Comparison of ENCODE assay signal across 1 cellular context in the genomic region with DNA sequence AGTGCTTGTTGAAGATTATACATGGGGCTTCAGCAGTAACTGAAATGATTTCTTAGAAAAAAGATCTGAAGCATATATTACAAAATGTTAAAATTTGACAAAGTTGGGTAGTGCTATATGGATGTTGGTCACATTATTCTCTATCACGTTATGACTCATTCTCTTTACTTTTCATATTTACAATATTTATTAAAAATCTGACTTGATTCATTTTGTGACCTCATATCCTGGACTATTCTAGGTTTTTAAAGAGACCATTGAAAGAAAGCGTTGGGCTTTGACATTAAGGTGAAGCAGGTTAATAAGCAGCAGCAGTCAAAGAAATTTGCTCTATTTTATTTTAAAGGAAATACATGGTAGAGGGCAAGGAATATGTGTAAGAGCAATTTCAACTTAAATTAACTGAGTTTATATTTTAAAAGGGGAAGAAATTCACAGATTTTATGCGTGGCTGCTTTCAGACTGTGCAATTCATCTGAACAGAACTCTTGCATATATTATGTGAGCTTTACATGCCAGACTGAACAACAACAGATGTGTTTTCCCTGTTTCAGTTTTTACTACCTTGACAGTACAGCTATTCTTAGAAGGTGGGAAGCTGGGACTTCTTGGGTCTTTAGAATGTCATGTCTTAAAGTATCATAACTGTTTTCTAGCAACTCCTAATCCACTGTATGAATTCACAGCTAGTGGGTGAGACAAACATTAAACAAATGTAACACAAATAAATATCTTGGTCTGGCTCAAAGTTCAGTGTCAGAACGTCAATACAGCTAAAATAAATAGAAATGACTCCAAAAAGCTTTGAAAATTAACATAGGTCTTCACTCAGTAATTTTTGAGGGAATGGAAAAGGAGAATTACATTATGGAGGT.
TF ChIP-seq lines count a peak whose summit lies in the region.

No MANE protein-coding gene starts in this region.

TF ChIP-seq in HepG2, 621 proteins besides CTCF, POLR2A, EP300 and RAD21 (continued from another document and continues in another):
- TF ChIP-seq, protein P1, sequence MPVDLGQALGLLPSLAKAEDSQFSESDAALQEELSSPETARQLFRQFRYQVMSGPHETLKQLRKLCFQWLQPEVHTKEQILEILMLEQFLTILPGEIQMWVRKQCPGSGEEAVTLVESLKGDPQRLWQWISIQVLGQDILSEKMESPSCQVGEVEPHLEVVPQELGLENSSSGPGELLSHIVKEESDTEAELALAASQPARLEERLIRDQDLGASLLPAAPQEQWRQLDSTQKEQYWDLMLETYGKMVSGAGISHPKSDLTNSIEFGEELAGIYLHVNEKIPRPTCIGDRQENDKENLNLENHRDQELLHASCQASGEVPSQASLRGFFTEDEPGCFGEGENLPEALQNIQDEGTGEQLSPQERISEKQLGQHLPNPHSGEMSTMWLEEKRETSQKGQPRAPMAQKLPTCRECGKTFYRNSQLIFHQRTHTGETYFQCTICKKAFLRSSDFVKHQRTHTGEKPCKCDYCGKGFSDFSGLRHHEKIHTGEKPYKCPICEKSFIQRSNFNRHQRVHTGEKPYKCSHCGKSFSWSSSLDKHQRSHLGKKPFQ (CRISPR knock-in tag; IDR thresholded peaks at IDR 0.05; ENCODE audit: insufficient replicate concordance): no peak
- TF ChIP-seq ZNF563 (CRISPR knock-in tag; IDR thresholded peaks at IDR 0.05): no peak
- no peak for TF ChIP-seq NFKBIZ (CRISPR knock-in tag; IDR thresholded peaks at IDR 0.05)
- no peak for TF ChIP-seq KLF11 (CRISPR knock-in tag; IDR thresholded peaks at IDR 0.05)
- TF ChIP-seq ELF3 (CRISPR knock-in tag; IDR thresholded peaks at IDR 0.05): no peak
- TF ChIP-seq MIER3 (CRISPR knock-in tag; IDR thresholded peaks at IDR 0.05; ENCODE audit: borderline replicate concordance): peak; percentile 43; the same call in 1 of the 2 replicates
- no peak for TF ChIP-seq KLF16 (CRISPR knock-in tag; IDR thresholded peaks at IDR 0.05)
- no peak for TF ChIP-seq ZNF749 (CRISPR knock-in tag; IDR thresholded peaks at IDR 0.05; ENCODE audit: borderline replicate concordance)
- TF ChIP-seq RBAK (CRISPR knock-in tag; IDR thresholded peaks at IDR 0.05): no peak
- no peak for TF ChIP-seq MEIS1 (CRISPR knock-in tag; IDR thresholded peaks at IDR 0.05; ENCODE audit: borderline replicate concordance)
- no peak for TF ChIP-seq ZNF282 (IDR thresholded peaks at IDR 0.05; ENCODE audit: partially characterized antibody)
- peak; percentile 48 for TF ChIP-seq SKI (IDR thresholded peaks at IDR 0.05; ENCODE audit: partially characterized antibody)
- TF ChIP-seq ZNF557 (CRISPR knock-in tag; IDR thresholded peaks at IDR 0.05): no peak
- no peak for TF ChIP-seq ZSCAN20 (CRISPR knock-in tag; IDR thresholded peaks at IDR 0.05; ENCODE audit: borderline replicate concordance)
- TF ChIP-seq, protein P2, sequence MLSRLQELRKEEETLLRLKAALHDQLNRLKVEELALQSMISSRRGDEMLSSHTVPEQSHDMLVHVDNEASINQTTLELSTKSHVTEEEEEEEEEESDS (CRISPR knock-in tag; IDR thresholded peaks at IDR 0.05; ENCODE audit: borderline replicate concordance): no peak
- TF ChIP-seq, protein P3, sequence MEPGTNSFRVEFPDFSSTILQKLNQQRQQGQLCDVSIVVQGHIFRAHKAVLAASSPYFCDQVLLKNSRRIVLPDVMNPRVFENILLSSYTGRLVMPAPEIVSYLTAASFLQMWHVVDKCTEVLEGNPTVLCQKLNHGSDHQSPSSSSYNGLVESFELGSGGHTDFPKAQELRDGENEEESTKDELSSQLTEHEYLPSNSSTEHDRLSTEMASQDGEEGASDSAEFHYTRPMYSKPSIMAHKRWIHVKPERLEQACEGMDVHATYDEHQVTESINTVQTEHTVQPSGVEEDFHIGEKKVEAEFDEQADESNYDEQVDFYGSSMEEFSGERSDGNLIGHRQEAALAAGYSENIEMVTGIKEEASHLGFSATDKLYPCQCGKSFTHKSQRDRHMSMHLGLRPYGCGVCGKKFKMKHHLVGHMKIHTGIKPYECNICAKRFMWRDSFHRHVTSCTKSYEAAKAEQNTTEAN (CRISPR knock-in tag; conservative IDR thresholded peaks at IDR 0.05): no peak
- TF ChIP-seq, protein P4, sequence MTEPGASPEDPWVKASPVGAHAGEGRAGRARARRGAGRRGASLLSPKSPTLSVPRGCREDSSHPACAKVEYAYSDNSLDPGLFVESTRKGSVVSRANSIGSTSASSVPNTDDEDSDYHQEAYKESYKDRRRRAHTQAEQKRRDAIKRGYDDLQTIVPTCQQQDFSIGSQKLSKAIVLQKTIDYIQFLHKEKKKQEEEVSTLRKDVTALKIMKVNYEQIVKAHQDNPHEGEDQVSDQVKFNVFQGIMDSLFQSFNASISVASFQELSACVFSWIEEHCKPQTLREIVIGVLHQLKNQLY (CRISPR knock-in tag; IDR thresholded peaks at IDR 0.05): no peak
- TF ChIP-seq NR2F6 (IDR thresholded peaks at IDR 0.05): peak; percentile 23; the same call in 1 of the 2 replicates
- no peak for TF ChIP-seq NR2F6 (CRISPR knock-in tag; IDR thresholded peaks at IDR 0.05)
- TF ChIP-seq, protein P5, sequence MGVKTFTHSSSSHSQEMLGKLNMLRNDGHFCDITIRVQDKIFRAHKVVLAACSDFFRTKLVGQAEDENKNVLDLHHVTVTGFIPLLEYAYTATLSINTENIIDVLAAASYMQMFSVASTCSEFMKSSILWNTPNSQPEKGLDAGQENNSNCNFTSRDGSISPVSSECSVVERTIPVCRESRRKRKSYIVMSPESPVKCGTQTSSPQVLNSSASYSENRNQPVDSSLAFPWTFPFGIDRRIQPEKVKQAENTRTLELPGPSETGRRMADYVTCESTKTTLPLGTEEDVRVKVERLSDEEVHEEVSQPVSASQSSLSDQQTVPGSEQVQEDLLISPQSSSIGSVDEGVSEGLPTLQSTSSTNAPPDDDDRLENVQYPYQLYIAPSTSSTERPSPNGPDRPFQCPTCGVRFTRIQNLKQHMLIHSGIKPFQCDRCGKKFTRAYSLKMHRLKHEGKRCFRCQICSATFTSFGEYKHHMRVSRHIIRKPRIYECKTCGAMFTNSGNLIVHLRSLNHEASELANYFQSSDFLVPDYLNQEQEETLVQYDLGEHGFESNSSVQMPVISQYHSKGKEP (CRISPR knock-in tag; IDR thresholded peaks at IDR 0.05): no peak
- no peak for TF ChIP-seq KDM2A (CRISPR knock-in tag; IDR thresholded peaks at IDR 0.05; ENCODE audit: borderline replicate concordance, low read depth)
- TF ChIP-seq HNF4G (IDR thresholded peaks at IDR 0.05; ENCODE audit: borderline replicate concordance, low read depth, low read length): no peak
- no peak for TF ChIP-seq HNF4G (CRISPR knock-in tag; IDR thresholded peaks at IDR 0.05; ENCODE audit: borderline replicate concordance, low read depth)
- TF ChIP-seq ZNF383 (CRISPR knock-in tag; IDR thresholded peaks at IDR 0.05; ENCODE audit: borderline replicate concordance): no peak
- no peak for TF ChIP-seq TOE1 (CRISPR knock-in tag; IDR thresholded peaks at IDR 0.05)
- TF ChIP-seq, protein P6, sequence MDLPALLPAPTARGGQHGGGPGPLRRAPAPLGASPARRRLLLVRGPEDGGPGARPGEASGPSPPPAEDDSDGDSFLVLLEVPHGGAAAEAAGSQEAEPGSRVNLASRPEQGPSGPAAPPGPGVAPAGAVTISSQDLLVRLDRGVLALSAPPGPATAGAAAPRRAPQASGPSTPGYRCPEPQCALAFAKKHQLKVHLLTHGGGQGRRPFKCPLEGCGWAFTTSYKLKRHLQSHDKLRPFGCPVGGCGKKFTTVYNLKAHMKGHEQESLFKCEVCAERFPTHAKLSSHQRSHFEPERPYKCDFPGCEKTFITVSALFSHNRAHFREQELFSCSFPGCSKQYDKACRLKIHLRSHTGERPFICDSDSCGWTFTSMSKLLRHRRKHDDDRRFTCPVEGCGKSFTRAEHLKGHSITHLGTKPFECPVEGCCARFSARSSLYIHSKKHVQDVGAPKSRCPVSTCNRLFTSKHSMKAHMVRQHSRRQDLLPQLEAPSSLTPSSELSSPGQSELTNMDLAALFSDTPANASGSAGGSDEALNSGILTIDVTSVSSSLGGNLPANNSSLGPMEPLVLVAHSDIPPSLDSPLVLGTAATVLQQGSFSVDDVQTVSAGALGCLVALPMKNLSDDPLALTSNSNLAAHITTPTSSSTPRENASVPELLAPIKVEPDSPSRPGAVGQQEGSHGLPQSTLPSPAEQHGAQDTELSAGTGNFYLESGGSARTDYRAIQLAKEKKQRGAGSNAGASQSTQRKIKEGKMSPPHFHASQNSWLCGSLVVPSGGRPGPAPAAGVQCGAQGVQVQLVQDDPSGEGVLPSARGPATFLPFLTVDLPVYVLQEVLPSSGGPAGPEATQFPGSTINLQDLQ (CRISPR knock-in tag; IDR thresholded peaks at IDR 0.05): no peak
- no peak for TF ChIP-seq ZNF44 (CRISPR knock-in tag; IDR thresholded peaks at IDR 0.05)
- TF ChIP-seq FOXA3 (CRISPR knock-in tag; IDR thresholded peaks at IDR 0.05): peak; percentile 68
- no peak for TF ChIP-seq AHR (CRISPR knock-in tag; IDR thresholded peaks at IDR 0.05)
- no peak for TF ChIP-seq SAFB2 (CRISPR knock-in tag; IDR thresholded peaks at IDR 0.05; ENCODE audit: borderline replicate concordance, low read depth)
- TF ChIP-seq, protein P7, sequence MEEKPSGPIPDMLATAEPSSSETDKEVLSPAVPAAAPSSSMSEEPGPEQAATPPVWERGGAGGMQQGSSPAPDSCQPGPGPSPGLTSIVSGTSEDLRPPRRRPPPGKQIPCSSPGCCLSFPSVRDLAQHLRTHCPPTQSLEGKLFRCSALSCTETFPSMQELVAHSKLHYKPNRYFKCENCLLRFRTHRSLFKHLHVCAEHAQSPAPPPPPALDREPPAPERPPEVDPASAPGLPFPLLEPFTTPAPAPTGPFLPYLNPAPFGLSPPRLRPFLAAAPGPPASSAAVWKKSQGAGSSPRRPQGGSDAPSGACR (CRISPR knock-in tag; IDR thresholded peaks at IDR 0.05): no peak
- TF ChIP-seq RXRB (CRISPR knock-in tag; IDR thresholded peaks at IDR 0.05; ENCODE audit: borderline replicate concordance): peak; percentile 38; the same call in 1 of the 2 replicates
- TF ChIP-seq RELA (CRISPR knock-in tag; IDR thresholded peaks at IDR 0.05): no peak
- TF ChIP-seq ZNF382 (CRISPR knock-in tag; IDR thresholded peaks at IDR 0.05; ENCODE audit: borderline replicate concordance): no peak
- no peak for TF ChIP-seq FOXK2 (IDR thresholded peaks at IDR 0.05)
- TF ChIP-seq ZNF567 (CRISPR knock-in tag; IDR thresholded peaks at IDR 0.05; ENCODE audit: borderline replicate concordance): no peak
- TF ChIP-seq MAFK (conservative IDR thresholded peaks at IDR 0.05 in 1 of 2, IDR thresholded peaks at IDR 0.05 in 1 of 2; ENCODE audit: low read length in 2 of 2): no peak
- no peak for TF ChIP-seq GABPA (IDR thresholded peaks at IDR 0.05; ENCODE audit: low read depth, low read length)
- TF ChIP-seq GABPA (CRISPR knock-in tag; IDR thresholded peaks at IDR 0.05; ENCODE audit: low read depth): no peak
- TF ChIP-seq PHF21A (CRISPR knock-in tag; IDR thresholded peaks at IDR 0.05): no peak
- no peak for TF ChIP-seq ZNF501 (CRISPR knock-in tag; IDR thresholded peaks at IDR 0.05)
- no peak for TF ChIP-seq ZNF776 (CRISPR knock-in tag; IDR thresholded peaks at IDR 0.05)
- no peak for TF ChIP-seq LCORL (IDR thresholded peaks at IDR 0.05)
- no peak for TF ChIP-seq LCORL (CRISPR knock-in tag; IDR thresholded peaks at IDR 0.05)
- no peak for TF ChIP-seq ZNF777 (CRISPR knock-in tag; IDR thresholded peaks at IDR 0.05)
- no peak for TF ChIP-seq SP1 (IDR thresholded peaks at IDR 0.05)
- TF ChIP-seq SP1 (CRISPR knock-in tag; IDR thresholded peaks at IDR 0.05): no peak
- TF ChIP-seq, protein P8, sequence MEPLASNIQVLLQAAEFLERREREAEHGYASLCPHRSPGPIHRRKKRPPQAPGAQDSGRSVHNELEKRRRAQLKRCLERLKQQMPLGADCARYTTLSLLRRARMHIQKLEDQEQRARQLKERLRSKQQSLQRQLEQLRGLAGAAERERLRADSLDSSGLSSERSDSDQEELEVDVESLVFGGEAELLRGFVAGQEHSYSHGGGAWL (CRISPR knock-in tag; IDR thresholded peaks at IDR 0.05): no peak
- no peak for TF ChIP-seq ZNF143 (CRISPR knock-in tag; IDR thresholded peaks at IDR 0.05)
- TF ChIP-seq DNMT1 (CRISPR knock-in tag; IDR thresholded peaks at IDR 0.05): no peak
- no peak for TF ChIP-seq ZNF24 (IDR thresholded peaks at IDR 0.05)
- TF ChIP-seq FOXJ3 (CRISPR knock-in tag; IDR thresholded peaks at IDR 0.05; ENCODE audit: borderline replicate concordance): peak; percentile 56; the same call in 1 of the 2 replicates
- TF ChIP-seq, protein P9, sequence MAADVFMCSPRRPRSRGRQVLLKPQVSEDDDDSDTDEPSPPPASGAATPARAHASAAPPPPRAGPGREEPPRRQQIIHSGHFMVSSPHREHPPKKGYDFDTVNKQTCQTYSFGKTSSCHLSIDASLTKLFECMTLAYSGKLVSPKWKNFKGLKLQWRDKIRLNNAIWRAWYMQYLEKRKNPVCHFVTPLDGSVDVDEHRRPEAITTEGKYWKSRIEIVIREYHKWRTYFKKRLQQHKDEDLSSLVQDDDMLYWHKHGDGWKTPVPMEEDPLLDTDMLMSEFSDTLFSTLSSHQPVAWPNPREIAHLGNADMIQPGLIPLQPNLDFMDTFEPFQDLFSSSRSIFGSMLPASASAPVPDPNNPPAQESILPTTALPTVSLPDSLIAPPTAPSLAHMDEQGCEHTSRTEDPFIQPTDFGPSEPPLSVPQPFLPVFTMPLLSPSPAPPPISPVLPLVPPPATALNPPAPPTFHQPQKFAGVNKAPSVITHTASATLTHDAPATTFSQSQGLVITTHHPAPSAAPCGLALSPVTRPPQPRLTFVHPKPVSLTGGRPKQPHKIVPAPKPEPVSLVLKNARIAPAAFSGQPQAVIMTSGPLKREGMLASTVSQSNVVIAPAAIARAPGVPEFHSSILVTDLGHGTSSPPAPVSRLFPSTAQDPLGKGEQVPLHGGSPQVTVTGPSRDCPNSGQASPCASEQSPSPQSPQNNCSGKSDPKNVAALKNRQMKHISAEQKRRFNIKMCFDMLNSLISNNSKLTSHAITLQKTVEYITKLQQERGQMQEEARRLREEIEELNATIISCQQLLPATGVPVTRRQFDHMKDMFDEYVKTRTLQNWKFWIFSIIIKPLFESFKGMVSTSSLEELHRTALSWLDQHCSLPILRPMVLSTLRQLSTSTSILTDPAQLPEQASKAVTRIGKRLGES (CRISPR knock-in tag; IDR thresholded peaks at IDR 0.05; ENCODE audit: borderline replicate concordance): no peak
- no peak for TF ChIP-seq MBD4 (IDR thresholded peaks at IDR 0.05; ENCODE audit: borderline replicate concordance, low read length)
- TF ChIP-seq ZNF12 (CRISPR knock-in tag; IDR thresholded peaks at IDR 0.05): no peak
- peak; percentile 64; the same call in 1 of the 2 replicates for TF ChIP-seq NCOA2 (CRISPR knock-in tag; IDR thresholded peaks at IDR 0.05)
- no peak for TF ChIP-seq ZNF124 (CRISPR knock-in tag; IDR thresholded peaks at IDR 0.05)
- no peak for TF ChIP-seq BCL6 (CRISPR knock-in tag; IDR thresholded peaks at IDR 0.05)
- TF ChIP-seq, protein P10, sequence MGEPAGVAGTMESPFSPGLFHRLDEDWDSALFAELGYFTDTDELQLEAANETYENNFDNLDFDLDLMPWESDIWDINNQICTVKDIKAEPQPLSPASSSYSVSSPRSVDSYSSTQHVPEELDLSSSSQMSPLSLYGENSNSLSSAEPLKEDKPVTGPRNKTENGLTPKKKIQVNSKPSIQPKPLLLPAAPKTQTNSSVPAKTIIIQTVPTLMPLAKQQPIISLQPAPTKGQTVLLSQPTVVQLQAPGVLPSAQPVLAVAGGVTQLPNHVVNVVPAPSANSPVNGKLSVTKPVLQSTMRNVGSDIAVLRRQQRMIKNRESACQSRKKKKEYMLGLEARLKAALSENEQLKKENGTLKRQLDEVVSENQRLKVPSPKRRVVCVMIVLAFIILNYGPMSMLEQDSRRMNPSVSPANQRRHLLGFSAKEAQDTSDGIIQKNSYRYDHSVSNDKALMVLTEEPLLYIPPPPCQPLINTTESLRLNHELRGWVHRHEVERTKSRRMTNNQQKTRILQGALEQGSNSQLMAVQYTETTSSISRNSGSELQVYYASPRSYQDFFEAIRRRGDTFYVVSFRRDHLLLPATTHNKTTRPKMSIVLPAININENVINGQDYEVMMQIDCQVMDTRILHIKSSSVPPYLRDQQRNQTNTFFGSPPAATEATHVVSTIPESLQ (CRISPR knock-in tag; conservative IDR thresholded peaks at IDR 0.05): no peak
